8 cellular contexts compared by ENCODE assay signal in genomic region chr7:149196705-149197171, GRCh38. TPM values are rescaled to one million over a fixed set of nuclear protein-coding genes. Genes with fewer than 3 reads are reported as not detected.
DNase-seq lines count a peak whose midpoint lies in the region; ATAC-seq and TF ChIP-seq lines count a peak whose summit lies in the region.

No MANE protein-coding gene starts in this region.

- CTCF ChIA-PET in activated B cell treated with CpG ODN at 0.5 μM for 24 hours (lab: Charles Lee), result interaction anchor here (1.6 kb wide), 1 partner anchor 13 kb away, joined by 3 read pairs; no protein-coding TSS in a partner anchor

- H3K9ac ChIP-seq in skeletal muscle satellite cell (ENCODE audit: low read depth, low read length), result peak overlapping the region; percentile 99

- no peaks in the 10 kb centered on the region for H3K9me3 Mint-ChIP-seq in activated B cell treated with CpG ODN at 0.5 μM for 24 hours

- no peaks in the 10 kb centered on the region for H3K27me3 Mint-ChIP-seq in activated B cell treated with CpG ODN at 0.5 μM for 24 hours

- peak overlapping the region; percentile 47 for H3K27ac Mint-ChIP-seq in activated B cell treated with CpG ODN at 0.5 μM for 24 hours

- POLR2A ChIA-PET in activated B cell treated with CpG ODN at 0.5 μM for 24 hours (lab: Charles Lee), result no interaction called here

- H3K9me3 ChIP-seq in skeletal muscle satellite cell (replicated peaks; ENCODE audit: low read length), result no peaks in the 10 kb centered on the region

- no peaks in the 10 kb centered on the region for H3K27me3 ChIP-seq in GM06990 (replicated peaks; ENCODE audit: control insufficient read depth, insufficient read depth, low read length)
- H3K27me3 ChIP-seq in skeletal muscle satellite cell (ENCODE audit: control insufficient read depth, insufficient read depth, low read length), result no peaks in the 10 kb centered on the region

- H3K36me3 ChIP-seq in GM06990 (ENCODE audit: control insufficient read depth, insufficient read depth, low read length) (peaks cover 13% of the 10 kb centered on the region), skeletal muscle satellite cell (ENCODE audit: insufficient read depth, low read length) (peaks cover 38% of the 10 kb centered on the region)

- peak overlapping the region; percentile 94 for H3K4me2 ChIP-seq in skeletal muscle satellite cell (ENCODE audit: low read length)

- peaks cover 35% of the 10 kb centered on the region for H3K36me3 Mint-ChIP-seq in activated B cell treated with CpG ODN at 0.5 μM for 24 hours (ENCODE audit: low read depth)

- peaks cover 23% of the 10 kb centered on the region for H3K4me1 Mint-ChIP-seq in activated B cell treated with CpG ODN at 0.5 μM for 24 hours

- ATAC-seq in HG02938 (IDR thresholded peaks at IDR 0.05; ENCODE audit: unreplicated experiment), result peak; percentile 5
- no peak for ATAC-seq in activated B cell treated with CpG ODN at 0.5 μM for 24 hours (ENCODE audit: low read depth)
- no peak for ATAC-seq in GM21825 (IDR thresholded peaks at IDR 0.05; ENCODE audit: unreplicated experiment)

- peak overlapping the region; percentile 89 for H3K4me3 ChIP-seq in GM06990 (replicated peaks; ENCODE audit: low read depth, low read length)
- H3K4me3 ChIP-seq in skeletal muscle satellite cell (ENCODE audit: low read length), result peak overlapping the region; percentile 99

- no peak for TF ChIP-seq CTCF in GM06990 (IDR thresholded peaks at IDR 0.05; ENCODE audit: insufficient read depth, low read length, poor library complexity, severe bottlenecking)
- no peak for TF ChIP-seq CTCF in activated B cell treated with CpG ODN at 0.5 μM for 24 hours (IDR thresholded peaks at IDR 0.05)

- DNase-seq in GM06990 (ENCODE audit: extremely low read depth, insufficient read length) (peak; percentile 41), activated B cell treated with CpG ODN at 0.5 μM for 24 hours (no peak), glomerular visceral epithelial cell (ENCODE audit: extremely low spot score) (peak; percentile 28), cerebellar nuclear complex (lab: John Stamatoyannopoulos, UW) (no peak), NCI-H510A treated with DMSO at 0.1 percent for 48 hours (lab: John Stamatoyannopoulos, UW) (no peak)

- intact Hi-C loops in activated B cell treated with CpG ODN at 0.5 μM for 24 hours (cut with micrococcal nuclease), result loop anchor here (1.0 to 5.0 kb wide), 2 partner anchors 49 to 226 kb away; partner anchors contain the start of gene ZNF398

- H3K4me1 ChIP-seq in skeletal muscle satellite cell (ENCODE audit: control insufficient read depth, insufficient read depth, low read length), result peaks cover 27% of the 10 kb centered on the region

- peak overlapping the region; percentile 89 for H3K4me3 Mint-ChIP-seq in activated B cell treated with CpG ODN at 0.5 μM for 24 hours

RNA-seq across cellular contexts. Expression of gene ZNF282, which starts 1.4 kb away (rescaled TPM):
- 21.6 and 21.7 TPM in 2 replicates for total RNA-seq in activated B cell treated with CpG ODN at 0.5 μM for 24 hours
- 18.5 and 19.7 TPM in 2 replicates for total RNA-seq in skeletal muscle satellite cell (2012; rRNA removed)

RNA-seq across cellular contexts. Expression of gene ZNF212, which starts 42.7 kb away (rescaled TPM):
- total RNA-seq in activated B cell treated with CpG ODN at 0.5 μM for 24 hours, result 17.0 and 21.0 TPM in 2 replicates
- 4.6 and 5.8 TPM in 2 replicates for total RNA-seq in skeletal muscle satellite cell (2012; rRNA removed)

RNA-seq across cellular contexts. Expression of gene ZNF398, which starts 49.5 kb away (rescaled TPM):
- total RNA-seq in activated B cell treated with CpG ODN at 0.5 μM for 24 hours, result 15.1 and 17.3 TPM in 2 replicates
- total RNA-seq in skeletal muscle satellite cell (2012; rRNA removed), result 9.6 and 10.9 TPM in 2 replicates

Comparison
In these comparisons a context has a peak if more than half of its experiments do, and no peak if none do; other contexts are left out.
1. DNase-seq: peak in GM06990 (single experiment) and glomerular visceral epithelial cell (single experiment); none in activated B cell treated with CpG ODN at 0.5 μM for 24 hours (single experiment), cerebellar nuclear complex (0 of 2) and NCI-H510A treated with DMSO at 0.1 percent for 48 hours (single experiment).